1 cellular context compared by ENCODE assay signal in genomic region chr20:13784893-13785715, GRCh38.
A peak's percentile ranks its signal among the peaks of the same experiment; 100 is the strongest.
TF ChIP-seq lines count a peak whose summit lies in the region.

ESF1 (minus strand) TSS chr20:13784919; CDS start chr20:13783140, 1,779 bp downstream.
NDUFAF5 (plus strand) TSS chr20:13785028; CDS start chr20:13785069, 41 bp downstream.

TF ChIP-seq in K562, 482 proteins besides CTCF, POLR2A, EP300 and RAD21 (continued from another document and continues in another):
- no peak for TF ChIP-seq RERE (CRISPR knock-in tag; IDR thresholded peaks at IDR 0.05; ENCODE audit: borderline replicate concordance)
- no peak for TF ChIP-seq CC2D1A (IDR thresholded peaks at IDR 0.05)
- no peak for TF ChIP-seq NR2C1 (IDR thresholded peaks at IDR 0.05)
- TF ChIP-seq NR2C1 (tag; IDR thresholded peaks at IDR 0.05), result no peak
- peak in 2 of 3 experiments; percentile 44 to 58 for TF ChIP-seq YY1 (IDR thresholded peaks at IDR 0.05; ENCODE audit: borderline replicate concordance in 1 of 3, control insufficient read depth in 1 of 3, extremely low read depth in 1 of 3, insufficient read depth in 3 of 3, insufficient read length in 1 of 3, insufficient replicate concordance in 2 of 3, low read depth in 1 of 3, low read length in 2 of 3)
- TF ChIP-seq EGR1 (conservative IDR thresholded peaks at IDR 0.05), result no peak
- TF ChIP-seq MCM2 (IDR thresholded peaks at IDR 0.05; ENCODE audit: low read depth), result no peak
- no peak for TF ChIP-seq HOMEZ (CRISPR knock-in tag; IDR thresholded peaks at IDR 0.05)
- no peak for TF ChIP-seq CBX2 (IDR thresholded peaks at IDR 0.05; ENCODE audit: insufficient read depth, low read length, poor library complexity, severe bottlenecking)
- no peak for TF ChIP-seq SMAD1 (IDR thresholded peaks at IDR 0.05; ENCODE audit: low read depth, low read length, partially characterized antibody)
- TF ChIP-seq CHD4 (IDR thresholded peaks at IDR 0.05; ENCODE audit: insufficient read depth, insufficient replicate concordance, low read depth, low read length, poor library complexity, severe bottlenecking), result no peak
- TF ChIP-seq NCOA2 (IDR thresholded peaks at IDR 0.05; ENCODE audit: partially characterized antibody in 2 of 2), result no peak
- peak; percentile 55 for TF ChIP-seq SAP30 (IDR thresholded peaks at IDR 0.05; ENCODE audit: borderline replicate concordance, insufficient read depth, low read depth, low read length, poor library complexity, severe bottlenecking)
- no peak for TF ChIP-seq ZNF232 (CRISPR knock-in tag; IDR thresholded peaks at IDR 0.05)
- TF ChIP-seq GATA2 (CRISPR knock-in tag; IDR thresholded peaks at IDR 0.05), result no peak
- TF ChIP-seq ZNF79 (CRISPR knock-in tag; IDR thresholded peaks at IDR 0.05; ENCODE audit: low read depth), result no peak
- peak; percentile 94 for TF ChIP-seq MYC (IDR thresholded peaks at IDR 0.05; ENCODE audit: low read depth, low read length)
- no peak for TF ChIP-seq MYC (CRISPR knock-in tag; IDR thresholded peaks at IDR 0.05; ENCODE audit: borderline replicate concordance, low read depth)
- peak; percentile 67; the same call in 1 of the 2 replicates for TF ChIP-seq ZBTB7A (IDR thresholded peaks at IDR 0.05; ENCODE audit: borderline replicate concordance, control insufficient read depth, low read depth, low read length)
- peak; percentile 90 for TF ChIP-seq EP400 (IDR thresholded peaks at IDR 0.05)
- TF ChIP-seq PHF8 (IDR thresholded peaks at IDR 0.05; ENCODE audit: borderline replicate concordance, low read length), result peak; percentile 87
- TF ChIP-seq MAX (CRISPR knock-in tag; IDR thresholded peaks at IDR 0.05), result peak; percentile 91
- TF ChIP-seq SMARCA5 (IDR thresholded peaks at IDR 0.05), result no peak
- TF ChIP-seq XRCC3 (IDR thresholded peaks at IDR 0.05), result no peak
- TF ChIP-seq ZNF133 (CRISPR knock-in tag; IDR thresholded peaks at IDR 0.05), result no peak
- TF ChIP-seq HNRNPH1 (optimal IDR thresholded peaks at IDR 0.05; ENCODE audit: low read depth, low read length), result no peak
- TF ChIP-seq DLX4 (CRISPR knock-in tag; IDR thresholded peaks at IDR 0.05), result no peak
- no peak for TF ChIP-seq SIN3B (IDR thresholded peaks at IDR 0.05; ENCODE audit: low read depth)
- no peak for TF ChIP-seq ZBTB43 (CRISPR knock-in tag; IDR thresholded peaks at IDR 0.05)
- peak; percentile 76; the same call in 1 of the 2 replicates for TF ChIP-seq MITF (IDR thresholded peaks at IDR 0.05)
- no peak for TF ChIP-seq HES1 (IDR thresholded peaks at IDR 0.05; ENCODE audit: low read depth)
- TF ChIP-seq ZNF431 (CRISPR knock-in tag; IDR thresholded peaks at IDR 0.05), result no peak
- no peak for TF ChIP-seq CBX8 (IDR thresholded peaks at IDR 0.05; ENCODE audit: borderline replicate concordance, extremely low read depth, low read depth, low read length, poor library complexity, severe bottlenecking)
- TF ChIP-seq EWSR1 (IDR thresholded peaks at IDR 0.05; ENCODE audit: borderline replicate concordance, low read depth, partially characterized antibody), result no peak
- no peak for TF ChIP-seq ZNF780A (CRISPR knock-in tag; IDR thresholded peaks at IDR 0.05)
- no peak for TF ChIP-seq RFX5 (IDR thresholded peaks at IDR 0.05; ENCODE audit: low read depth, low read length)
- peak; percentile 80 to 89; a peak in 2 of 4 replicates for TF ChIP-seq SIN3A (IDR thresholded peaks at IDR 0.05; ENCODE audit: borderline replicate concordance in 2 of 2, control insufficient read depth in 1 of 2, low read depth in 2 of 2, low read length in 2 of 2)
- no peak for TF ChIP-seq RHOXF2B (CRISPR knock-in tag; conservative IDR thresholded peaks at IDR 0.05)
- no peak; a peak in 1 of 4 replicates for TF ChIP-seq ZNF639 (CRISPR knock-in tag; conservative IDR thresholded peaks at IDR 0.05 in 1 of 2, IDR thresholded peaks at IDR 0.05 in 1 of 2)
- no peak for TF ChIP-seq MYBL2 (IDR thresholded peaks at IDR 0.05; ENCODE audit: low read depth)
- no peak for TF ChIP-seq MYBL2 (CRISPR knock-in tag; IDR thresholded peaks at IDR 0.05; ENCODE audit: borderline replicate concordance)
- no peak for TF ChIP-seq ZSCAN32 (CRISPR knock-in tag; IDR thresholded peaks at IDR 0.05)
- TF ChIP-seq TAF15 (IDR thresholded peaks at IDR 0.05; ENCODE audit: low read depth, low read length), result no peak
- TF ChIP-seq NKRF (IDR thresholded peaks at IDR 0.05; ENCODE audit: borderline replicate concordance), result peak; percentile 79
- no peak for TF ChIP-seq THRAP3 (IDR thresholded peaks at IDR 0.05; ENCODE audit: borderline replicate concordance)
- TF ChIP-seq FOXP1 (CRISPR knock-in tag; IDR thresholded peaks at IDR 0.05), result no peak
- TF ChIP-seq TEAD1 (CRISPR knock-in tag; IDR thresholded peaks at IDR 0.05), result no peak
- no peak for TF ChIP-seq ZNF280A (IDR thresholded peaks at IDR 0.05; ENCODE audit: low read depth, partially characterized antibody)
- TF ChIP-seq ZNF436 (CRISPR knock-in tag; IDR thresholded peaks at IDR 0.05), result no peak
- no peak for TF ChIP-seq ZNF282 (CRISPR knock-in tag; IDR thresholded peaks at IDR 0.05)
- TF ChIP-seq NFIX (CRISPR knock-in tag; IDR thresholded peaks at IDR 0.05; ENCODE audit: low read depth), result no peak
- peak; percentile 46; the same call in 1 of the 2 replicates for TF ChIP-seq ATF1 (CRISPR knock-in tag; IDR thresholded peaks at IDR 0.05)
- peak; percentile 75 for TF ChIP-seq ATF1 (tag; IDR thresholded peaks at IDR 0.05)
- no peak for TF ChIP-seq MCM3 (IDR thresholded peaks at IDR 0.05)
- TF ChIP-seq KDM1A (IDR thresholded peaks at IDR 0.05), result no peak
- TF ChIP-seq RAD51 (IDR thresholded peaks at IDR 0.05; ENCODE audit: borderline replicate concordance, low read depth), result peak; percentile 87
- no peak for TF ChIP-seq STAT5B (CRISPR knock-in tag; IDR thresholded peaks at IDR 0.05)
